Comparison of ENCODE assay signal across 31 cellular contexts in the genomic region with DNA sequence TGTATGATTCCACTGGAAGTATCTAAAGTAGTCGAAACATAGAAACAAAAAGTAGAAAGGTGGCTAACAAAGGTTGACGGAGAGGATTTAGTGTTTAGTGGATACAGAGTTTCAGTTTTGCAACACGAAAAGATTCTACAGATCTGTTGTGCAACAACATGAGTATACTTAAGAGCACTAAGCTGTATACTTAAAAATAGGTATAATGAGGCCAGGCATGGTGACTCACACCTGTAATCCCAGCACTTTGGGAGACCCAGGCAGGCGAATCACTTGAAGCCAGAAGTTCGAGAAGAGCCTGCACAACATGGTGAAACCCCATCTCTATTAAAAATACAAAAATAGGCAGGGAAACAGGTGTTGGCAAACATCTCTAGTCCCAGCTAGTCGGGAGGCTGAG.
"Had no signal": no experiment of that assay in that cellular context is flagged by ENCODE, and none has a peak within 500 bp of the region (broad histone marks: within the 10 kb centered on the region; RNA-seq: fewer than 3 reads in every experiment).

No MANE protein-coding gene starts in this region.

- H3K36me3 ChIP-seq: adrenal gland, cardiac muscle cell, SJCRH30 had no signal

- H3K9me3 ChIP-seq: adrenal gland, SJCRH30 had no signal

- H3K4me3 ChIP-seq: adrenal gland, cardiac muscle cell, SJCRH30, SK-N-MC had no signal

- ATAC-seq: activated CD8-positive, alpha-beta T cell treated with anti-CD3 and anti-CD28 coated beads for 36 hours; activated naive CD4-positive, alpha-beta T cell treated with anti-CD3 and anti-CD28 coated beads, Interleukin-2, amount 50 U/mL, for 72 hours; activated T-cell treated with anti-CD3 and anti-CD28 coated beads, Interleukin-2, amount 50 U/mL, for 4 hours had no signal

- H3K27me3 ChIP-seq: cardiac muscle cell, SJCRH30 had no signal

- H3K27ac ChIP-seq: adrenal gland, cardiac muscle cell, SJCRH30, SK-N-MC had no signal

- DNase-seq: activated CD4-positive, alpha-beta T cell treated with anti-CD3 and anti-CD28 coated beads, Interleukin-2, amount 10 ng/mL, durations not matched to agents 24 days and 14 days; activated CD4-positive, alpha-beta T cell treated with anti-CD3 and anti-CD28 coated beads, Interleukin-2, amount 50 U/mL, for 4 hours; activated CD8-positive, alpha-beta T cell treated with anti-CD3 and anti-CD28 coated beads for 36 hours; activated gamma-delta T cell treated with Interleukin-2 at 50 U/mL for 16 hours; activated naive CD4-positive, alpha-beta T cell treated with anti-CD3 and anti-CD28 coated beads for 36 hours; activated T-cell treated with anti-CD3 and anti-CD28 coated beads, Interleukin-2, amount 50 U/mL, for 4 hours; adrenal gland; anterior cingulate cortex; Kasumi-1; KG1; MM.1S; NCI-H1048; NCI-H1105 treated with DMSO at 0.1 percent for 48 hours; NCI-H1436; NCI-H1694; NCI-H1930; NCI-H2081 treated with DMSO at 0.1 percent for 48 hours; NCI-H226; NCI-H446 treated with DMSO at 0.1 percent for 48 hours; NCI-H524; NCI-H69; NCI-H82; NK-92 treated with Interleukin-12 subunit alpha and Interleukin-12 subunit beta, amount 100 ng/mL, for 24 hours; OCI-M1; SHP77; SJCRH30; T1000 had no signal

- H3K4me1 ChIP-seq: adrenal gland, SJCRH30 had no signal

- FAIRE-seq: TTC549 had no signal
